Comparison of ENCODE assay signal across 9 cellular contexts in the genomic region with DNA sequence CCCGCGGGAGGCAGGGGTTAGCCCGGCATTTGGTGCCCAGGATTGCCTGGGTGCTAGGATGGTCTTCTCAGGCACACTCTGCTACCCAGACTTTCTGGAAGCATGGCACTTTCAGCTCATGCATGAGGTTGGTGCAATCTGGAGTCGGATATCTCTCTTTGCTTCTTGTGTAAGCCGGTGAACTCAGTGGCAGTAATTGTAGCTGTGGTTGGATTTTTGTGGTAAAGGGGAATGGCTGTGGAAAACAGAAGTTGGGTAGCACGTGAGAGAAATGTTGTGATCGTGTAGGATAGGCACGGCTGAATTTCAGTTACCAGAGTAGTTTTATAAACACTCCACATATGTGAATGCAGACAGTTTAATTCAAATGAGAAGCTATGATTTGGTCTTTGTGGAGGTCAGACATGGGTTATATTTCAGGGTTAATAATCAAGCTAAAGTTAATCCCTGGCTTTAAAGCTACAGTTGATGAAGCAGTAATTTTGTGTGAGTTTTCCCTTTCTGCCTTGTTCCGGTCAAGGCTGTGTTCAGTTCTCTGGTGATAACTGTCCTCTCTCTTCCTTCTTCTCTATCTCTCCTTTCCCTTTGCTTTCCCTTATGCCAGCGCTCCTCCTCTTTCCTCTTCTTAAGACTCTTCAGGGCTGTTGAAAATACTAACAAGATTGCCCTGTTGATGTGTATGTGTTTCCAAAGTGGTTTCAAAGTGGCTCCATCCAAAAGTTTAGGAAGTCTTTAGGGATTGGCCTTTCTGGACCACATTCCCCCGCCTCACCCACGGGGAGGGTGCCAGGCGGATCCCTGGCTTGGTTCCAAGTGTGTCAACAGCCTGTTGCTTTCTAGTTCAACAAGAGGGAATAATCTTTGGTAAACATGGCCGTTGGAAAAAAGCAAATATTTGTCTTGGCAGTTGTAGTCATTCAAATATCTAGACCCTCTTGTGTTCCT.
DNase-seq lines count a peak whose midpoint lies in the region; ATAC-seq, FAIRE-seq and TF ChIP-seq lines count a peak whose summit lies in the region.
"Had no signal": no experiment of that assay in that cellular context is flagged by ENCODE, and none has a peak within 500 bp of the region (broad histone marks: within the 10 kb centered on the region; RNA-seq: fewer than 3 reads in every experiment).

No MANE protein-coding gene starts in this region.

- no peak for TF ChIP-seq CTCF in type B pancreatic cell (conservative IDR thresholded peaks at IDR 0.05)
- TF ChIP-seq CTCF in GM20000 (IDR thresholded peaks at IDR 0.05; ENCODE audit: extremely low read depth, missing control alignments), result no peak

- DNase-seq in NCI-H2107 treated with DMSO at 0.1 percent for 48 hours (lab: John Stamatoyannopoulos, UW; ENCODE audit: unreplicated experiment) (peak; percentile 55), NCI-H2107 (lab: John Stamatoyannopoulos, UW) (no peak), RPMI7951 (ENCODE audit: low read depth) (peak; percentile 82), left ventricle myocardium superior (peak; percentile 80), type B pancreatic cell (ENCODE audit: extremely low spot score, unreplicated experiment) (no peak), GM20000 (ENCODE audit: low spot score) (no peak), frontal cortex (ENCODE audit: low spot score in 2 of 2) (no peak)
- DNase-seq in stimulated activated naive CD4-positive, alpha-beta T cell treated with Interleukin-2 at 50 U/mL for 16 hours (lab: John Stamatoyannopoulos, UW), result no peak

- H3K27me3 Mint-ChIP-seq in type B pancreatic cell, result no peaks in the 10 kb centered on the region

- H3K27ac Mint-ChIP-seq in type B pancreatic cell, result peak overlapping the region; percentile 62

- H3K4me3 Mint-ChIP-seq in type B pancreatic cell, result peak overlapping the region; percentile 27

- FAIRE-seq in frontal cortex (lab: Jason Lieb, UNC), result no peak
- FAIRE-seq: A204.1 had no signal

- peaks cover 32% of the 10 kb centered on the region for H3K4me1 Mint-ChIP-seq in type B pancreatic cell (ENCODE audit: unreplicated experiment)

- ATAC-seq in left ventricle myocardium superior, result peak; percentile 65

- peaks cover 3% of the 10 kb centered on the region for H3K36me3 Mint-ChIP-seq in type B pancreatic cell

- H3K9me3 Mint-ChIP-seq in type B pancreatic cell, result peaks cover 9% of the 10 kb centered on the region

- intact Hi-C loops in left ventricle myocardium superior (cut with micrococcal nuclease), result no loop called here

Comparison
In these comparisons a context has a peak if more than half of its experiments do, and no peak if none do; other contexts are left out.
1. DNase-seq: peak in NCI-H2107 treated with DMSO at 0.1 percent for 48 hours (single experiment), RPMI7951 (single experiment) and left ventricle myocardium superior (single experiment); none in NCI-H2107 (single experiment), type B pancreatic cell (single experiment), stimulated activated naive CD4-positive, alpha-beta T cell treated with Interleukin-2 at 50 U/mL for 16 hours (single experiment), GM20000 (single experiment) and frontal cortex (0 of 2).